11 cellular contexts compared by ENCODE assay signal in the genomic region with DNA sequence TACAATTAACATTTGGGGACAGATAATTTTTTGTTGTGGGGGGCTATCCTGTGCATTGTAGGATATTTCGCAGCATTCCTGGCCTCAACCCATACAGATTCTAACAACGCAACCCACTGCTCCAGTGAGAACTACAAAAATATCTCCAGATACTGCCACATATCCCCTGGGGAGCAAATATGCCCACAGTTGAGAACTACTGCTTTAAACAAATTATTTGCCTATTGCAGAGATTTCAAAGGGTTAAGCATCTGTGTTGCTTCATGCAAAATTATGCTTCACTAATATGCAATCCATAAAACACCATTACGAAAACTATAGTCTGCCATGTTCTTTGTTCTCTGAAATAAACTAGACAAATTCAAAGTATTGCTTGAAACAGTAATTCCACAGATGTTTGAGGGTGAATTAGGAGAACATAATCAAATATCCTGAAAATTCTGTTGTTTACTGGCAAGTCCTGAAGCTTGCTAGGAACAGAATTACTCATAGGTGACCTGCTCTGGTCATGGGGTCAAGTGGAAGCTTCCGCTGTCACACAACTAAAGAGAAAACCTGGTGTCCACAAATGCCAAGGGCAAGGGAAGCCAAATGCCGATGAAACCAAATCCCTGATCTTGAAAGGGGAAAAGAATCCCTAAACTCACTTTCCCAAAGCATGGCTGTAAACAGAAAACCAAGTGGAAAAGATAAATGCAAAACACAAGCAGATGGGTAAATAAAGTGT.
DNase-seq lines count a peak whose midpoint lies in the region; FAIRE-seq and TF ChIP-seq lines count a peak whose summit lies in the region.
"Had no signal": no experiment of that assay in that cellular context is flagged by ENCODE, and none has a peak within 500 bp of the region (broad histone marks: within the 10 kb centered on the region; RNA-seq: fewer than 3 reads in every experiment).

No MANE protein-coding gene starts in this region.

- peak overlapping the region; percentile 7 for H3K9ac ChIP-seq in endothelial cell of umbilical vein (replicated peaks; ENCODE audit: extremely low read depth, insufficient read depth, low read length)

- 82% methylated on average over 5 of the region's 5 CpGs for WGBS in esophagus muscularis mucosa

- H3K27ac ChIP-seq in endothelial cell of umbilical vein (ENCODE audit: insufficient read depth, low read depth, low read length) (peak overlapping the region; percentile 43), osteoblast (ENCODE audit: low read depth, low read length) (no peak overlapping the region), esophagus muscularis mucosa (replicated peaks in 1 of 4) (no peak overlapping the region), substantia nigra (ENCODE audit: low read depth, low read length, poor library complexity, severe bottlenecking) (no peak overlapping the region)
- H3K27ac ChIP-seq: neutrophil, suprapubic skin had no signal

- POLR2A ChIA-PET in endothelial cell of umbilical vein (lab: Charles Lee): no interaction called here

- DNase-seq in Daoy (ENCODE audit: low read depth) (peak; percentile 45), NCI-H526 treated with DMSO at 0.1 percent for 48 hours (lab: John Stamatoyannopoulos, UW) (peak; percentile 32), endothelial cell of umbilical vein (ENCODE audit: low read depth, low spot score) (peak; percentile 79), osteoblast (ENCODE audit: insufficient read length, low spot score, missing footprints) (no peak), esophagus muscularis mucosa (ENCODE audit: extremely low spot score) (no peak), substantia nigra (lab: John Stamatoyannopoulos, UW) (no peak), NK-92 (lab: John Stamatoyannopoulos, UW; ENCODE audit: unreplicated experiment) (no peak)
- no peak for DNase-seq in activated CD4-positive, alpha-beta T cell treated with anti-CD3 and anti-CD28 coated beads for 4 hours
- DNase-seq: activated CD4-positive, CD25-positive, alpha-beta regulatory T cell had no signal

- H3K9me1 ChIP-seq in endothelial cell of umbilical vein (replicated peaks; ENCODE audit: control insufficient read depth, extremely low read depth, insufficient read depth, low read length): no peaks in the 10 kb centered on the region

- TF ChIP-seq EP300 in esophagus muscularis mucosa (IDR thresholded peaks at IDR 0.05): no peak

- H3K4me2 ChIP-seq in endothelial cell of umbilical vein (ENCODE audit: insufficient read depth, low read length) (peak overlapping the region; percentile 71), osteoblast (ENCODE audit: insufficient read depth, low read length) (peak overlapping the region; percentile 25)

- CTCF ChIA-PET in endothelial cell of umbilical vein (lab: Charles Lee): interaction anchor here (1.0 to 8.7 kb wide), 3 partner anchors 11 to 105 kb away, joined by 3 to 102 read pairs (median 58); no protein-coding TSS in a partner anchor

- TF ChIP-seq CTCF in endothelial cell of umbilical vein (IDR thresholded peaks at IDR 0.05; ENCODE audit: extremely low read depth in 1 of 2, insufficient read depth in 1 of 2, low read depth in 1 of 2, low read length in 2 of 2): no peak
- no peak for TF ChIP-seq CTCF in osteoblast (IDR thresholded peaks at IDR 0.05; ENCODE audit: extremely low read depth, low read depth, low read length)
- TF ChIP-seq CTCF in esophagus muscularis mucosa (IDR thresholded peaks at IDR 0.05): no peak

- peak; percentile 66 for FAIRE-seq in endothelial cell of umbilical vein (lab: Jason Lieb, UNC)

- no peaks in the 10 kb centered on the region for H3K36me3 ChIP-seq in endothelial cell of umbilical vein (ENCODE audit: control insufficient read depth in 2 of 2, extremely low read depth in 1 of 2, insufficient read depth in 2 of 2, low read length in 2 of 2)
- H3K36me3 ChIP-seq in osteoblast (ENCODE audit: insufficient read depth, low read length): no peaks in the 10 kb centered on the region
- H3K36me3 ChIP-seq in esophagus muscularis mucosa: no peaks in the 10 kb centered on the region
- H3K36me3 ChIP-seq: neutrophil, suprapubic skin had no signal

- intact Hi-C loops in endothelial cell of umbilical vein (cut with micrococcal nuclease) (no loop called here), esophagus muscularis mucosa (cut with DNase I) (no loop called here)

- dilution Hi-C loops in endothelial cell of umbilical vein (cut with MboI; ENCODE audit: extremely low pct_ligation_motif_present, low sequenced_read_pairs): no loop called here

- H3K4me3 ChIP-seq in endothelial cell of umbilical vein (replicated peaks in 1 of 3; ENCODE audit: insufficient read depth in 1 of 3, low read depth in 1 of 3, low read length in 3 of 3) (no peak overlapping the region), osteoblast (ENCODE audit: insufficient read depth, low read length) (no peak overlapping the region), esophagus muscularis mucosa (no peak overlapping the region)
- H3K4me3 ChIP-seq: suprapubic skin had no signal

- H3K4me1 ChIP-seq in endothelial cell of umbilical vein (ENCODE audit: control insufficient read depth, extremely low read depth, insufficient read depth, low read length) (peaks cover 44% of the 10 kb centered on the region), osteoblast (ENCODE audit: insufficient read depth, low read length) (peaks cover 54% of the 10 kb centered on the region), esophagus muscularis mucosa (peaks cover 71 to 90% (median 85%) of the 10 kb centered on the region in 4 donors)

- no peak overlapping the region for H2AFZ ChIP-seq in endothelial cell of umbilical vein (ENCODE audit: low read depth, low read length)
- no peak overlapping the region for H2AFZ ChIP-seq in osteoblast (ENCODE audit: low read length)

- no TSS peak for BruUV-seq in endothelial cell of umbilical vein (replicated peaks; lab: Mats Ljungman, UMichigan)

- H3K79me2 ChIP-seq in endothelial cell of umbilical vein (ENCODE audit: control insufficient read depth, insufficient read depth, low read length) (peaks cover 86% of the 10 kb centered on the region), osteoblast (ENCODE audit: insufficient read depth, low read length) (peaks cover 89% of the 10 kb centered on the region)

- H4K20me1 ChIP-seq in endothelial cell of umbilical vein (replicated peaks; ENCODE audit: control insufficient read depth, extremely low read depth, insufficient read depth, low read length) (peaks cover 3% of the 10 kb centered on the region), osteoblast (ENCODE audit: insufficient read depth, low read length) (no peaks in the 10 kb centered on the region)

- H3K9me3 ChIP-seq in endothelial cell of umbilical vein (replicated peaks; ENCODE audit: control insufficient read depth, insufficient read depth, low read length) (no peaks in the 10 kb centered on the region), osteoblast (ENCODE audit: low read depth, low read length) (no peaks in the 10 kb centered on the region), esophagus muscularis mucosa (no peaks in the 10 kb centered on the region)
- H3K9me3 ChIP-seq: neutrophil, suprapubic skin had no signal

- TF ChIP-seq POLR2A in endothelial cell of umbilical vein (IDR thresholded peaks at IDR 0.05; ENCODE audit: low read depth, low read length) (no peak), esophagus muscularis mucosa (IDR thresholded peaks at IDR 0.05; ENCODE audit: low read depth) (no peak)

- H3K27me3 ChIP-seq in endothelial cell of umbilical vein (ENCODE audit: control insufficient read depth in 2 of 2, insufficient read depth in 2 of 2, low read length in 2 of 2): no peaks in the 10 kb centered on the region
- no peaks in the 10 kb centered on the region for H3K27me3 ChIP-seq in osteoblast (ENCODE audit: insufficient read depth, low read length)
- H3K27me3 ChIP-seq in esophagus muscularis mucosa: no peaks in the 10 kb centered on the region
- H3K27me3 ChIP-seq: neutrophil, suprapubic skin had no signal

TF ChIP-seq in endothelial cell of umbilical vein, 7 proteins besides CTCF, POLR2A, EP300 and RAD21:
- TF ChIP-seq JUN (IDR thresholded peaks at IDR 0.05; ENCODE audit: borderline replicate concordance, insufficient read depth, insufficient read length, low read depth) (peak; percentile 67), FOS (IDR thresholded peaks at IDR 0.05; ENCODE audit: borderline replicate concordance, insufficient read depth, low read length) (peak; percentile 59), POLR2AphosphoS5 (IDR thresholded peaks at IDR 0.05; ENCODE audit: insufficient read depth, low read depth, low read length) (no peak)

Comparison
In these comparisons a context has a peak if more than half of its experiments do, and no peak if none do; other contexts are left out.
1. DNase-seq: peak in Daoy (single experiment), NCI-H526 treated with DMSO at 0.1 percent for 48 hours (single experiment) and endothelial cell of umbilical vein (single experiment); none in osteoblast (single experiment), esophagus muscularis mucosa (single experiment), activated CD4-positive, alpha-beta T cell treated with anti-CD3 and anti-CD28 coated beads for 4 hours (0 of 2), substantia nigra (0 of 49) and NK-92 (single experiment).